Comparison of ENCODE assay signal across 1 cellular context in genomic region chr4:150181536-150181935, GRCh38.
TF ChIP-seq lines count a peak whose summit lies in the region.

No MANE protein-coding gene starts in this region.

TF ChIP-seq in endothelial cell of umbilical vein, 7 proteins besides CTCF, POLR2A, EP300 and RAD21:
- TF ChIP-seq GATA2 (IDR thresholded peaks at IDR 0.05; ENCODE audit: insufficient read depth, insufficient read length, low read depth, low read length) = no peak
- TF ChIP-seq EZH2 (IDR thresholded peaks at IDR 0.05; ENCODE audit: borderline replicate concordance, low read depth, low read length, severe bottlenecking) = no peak
- no peak for TF ChIP-seq MAX (IDR thresholded peaks at IDR 0.05; ENCODE audit: insufficient read depth, insufficient read length)
- TF ChIP-seq FOS (IDR thresholded peaks at IDR 0.05; ENCODE audit: borderline replicate concordance, insufficient read depth, low read length) = no peak
- TF ChIP-seq POLR2AphosphoS5 (IDR thresholded peaks at IDR 0.05; ENCODE audit: insufficient read depth, low read depth, low read length) = no peak
- TF ChIP-seq JUN (IDR thresholded peaks at IDR 0.05; ENCODE audit: borderline replicate concordance, insufficient read depth, insufficient read length, low read depth) = no peak
